In genomic region chr3:15636028-15636709, GRCh38 we compare ENCODE assay signal across 8 cellular contexts. TPM values are rescaled to one million over a fixed set of nuclear protein-coding genes. Genes with fewer than 3 reads are reported as not detected.
A peak's percentile ranks its signal among the peaks of the same experiment; 100 is the strongest.
DNase-seq lines count a peak whose midpoint lies in the region; ATAC-seq and TF ChIP-seq lines count a peak whose summit lies in the region.

No MANE protein-coding gene starts in this region.

- CTCF ChIA-PET in Panc1 (lab: Charles Lee) = no interaction called here

- H3K27me3 Mint-ChIP-seq in central memory CD8-positive, alpha-beta T cell = no peaks in the 10 kb centered on the region

- no peaks in the 10 kb centered on the region for H3K9me3 ChIP-seq in Panc1 (ENCODE audit: control insufficient read depth, insufficient read depth, low read depth, low read length)

- H3K4me3 ChIP-seq in Panc1 (ENCODE audit: low read depth in 2 of 2, low read length in 2 of 2) = no peak overlapping the region

- POLR2A ChIA-PET in Panc1 (lab: Charles Lee) = interaction anchor here (0.6 kb wide), 1 partner anchor 128 kb away, joined by 4 read pairs; no protein-coding TSS in a partner anchor

- H3K4me3 Mint-ChIP-seq in central memory CD8-positive, alpha-beta T cell = peak overlapping the region; percentile 61

- peak overlapping the region; percentile 78 for H3K27ac Mint-ChIP-seq in central memory CD8-positive, alpha-beta T cell (ENCODE audit: low read depth)

- intact Hi-C loops in Panc1 (cut with micrococcal nuclease; ENCODE audit: unreplicated experiment) = no loop called here

- H3K27ac ChIP-seq in Panc1 (ENCODE audit: low read length) = peak overlapping the region; percentile 99

- DNase-seq in AG09319 (ENCODE audit: extremely low read depth, low read depth) = peak; percentile 72
- DNase-seq in Panc1 (ENCODE audit: low read depth, low spot score) = no peak
- no peak for DNase-seq in central memory CD8-positive, alpha-beta T cell (ENCODE audit: low spot score in 2 of 2)
- peak; percentile 88 for DNase-seq in myocyte (ENCODE audit: low read depth)
- DNase-seq in SKM-1 (lab: John Stamatoyannopoulos, UW; ENCODE audit: unreplicated experiment) = no peak
- DNase-seq in NCI-H2081 (lab: John Stamatoyannopoulos, UW) = no peak

- no peaks in the 10 kb centered on the region for H3K27me3 ChIP-seq in Panc1 (ENCODE audit: control insufficient read depth, insufficient read depth, low read length)

- no peaks in the 10 kb centered on the region for H3K36me3 ChIP-seq in Panc1 (ENCODE audit: control insufficient read depth, insufficient read depth, low read length)

- H3K9me3 Mint-ChIP-seq in central memory CD8-positive, alpha-beta T cell = no peaks in the 10 kb centered on the region

- TF ChIP-seq CTCF in AG09319 (IDR thresholded peaks at IDR 0.05; ENCODE audit: low read depth, low read length) (no peak), Panc1 (IDR thresholded peaks at IDR 0.05) (no peak)

- H3K4me1 ChIP-seq in Panc1 (ENCODE audit: control insufficient read depth, insufficient read depth, low read length) = peaks cover 61% of the 10 kb centered on the region

- ATAC-seq in GM21447 (IDR thresholded peaks at IDR 0.05; ENCODE audit: unreplicated experiment) (peak; percentile 79), Panc1 (peak; percentile 42), HG02642 (IDR thresholded peaks at IDR 0.05; ENCODE audit: poor library complexity, unreplicated experiment) (no peak)
- ATAC-seq in central memory CD8-positive, alpha-beta T cell (replicated peaks; ENCODE audit: extremely low read depth, poor library complexity, severe bottlenecking) = peak; percentile 67

- in situ Hi-C loops in Panc1 (cut with HindIII; ENCODE audit: low pct_unique_long_range_greater_than_20kb, low sequenced_read_pairs) = no loop called here

- H3K36me3 Mint-ChIP-seq in central memory CD8-positive, alpha-beta T cell (ENCODE audit: insufficient read depth) = peaks cover 3% of the 10 kb centered on the region

- BruUV-seq in Panc1 (replicated peaks; lab: Mats Ljungman, UMichigan) = no TSS peak

- H3K4me1 Mint-ChIP-seq in central memory CD8-positive, alpha-beta T cell = peaks cover 34% of the 10 kb centered on the region

RNA-seq across cellular contexts. Expression of gene BTD, which starts 34.6 kb away (rescaled TPM):
- total RNA-seq in Panc1 (2021; ENCODE audit: unreplicated experiment) (22.7 TPM), myocyte (22.9 and 26.7 TPM in 2 replicates)
- polyA plus RNA-seq in Panc1 (2012; ENCODE audit: insufficient read length) = 21.4 TPM
- polyA plus RNA-seq in myocyte (2012) = 20.9 TPM

RNA-seq across cellular contexts. Expression of gene HACL1, which starts 34.8 kb away (rescaled TPM):
- total RNA-seq in Panc1 (2021; ENCODE audit: unreplicated experiment) (26.8 TPM), myocyte (11.2 and 11.7 TPM in 2 replicates)
- polyA plus RNA-seq in Panc1 (2012; ENCODE audit: insufficient read length) = 25.1 TPM
- 10.2 TPM for polyA plus RNA-seq in myocyte (2012)

Comparison
In these comparisons a context has a peak if more than half of its experiments do, and no peak if none do; other contexts are left out.
1. DNase-seq: peak in AG09319 (single experiment) and myocyte (single experiment); none in Panc1 (single experiment), central memory CD8-positive, alpha-beta T cell (0 of 2), SKM-1 (single experiment) and NCI-H2081 (0 of 2).